Comparison of ENCODE assay signal across 13 cellular contexts in genomic region chr20:34604980-34605788, GRCh38. TPM values are rescaled to one million over a fixed set of nuclear protein-coding genes. Genes with fewer than 3 reads are reported as not detected.
DNase-seq lines count a peak whose midpoint lies in the region; ATAC-seq, FAIRE-seq and TF ChIP-seq lines count a peak whose summit lies in the region.
"Had no signal": no experiment of that assay in that cellular context is flagged by ENCODE, and none has a peak within 500 bp of the region (broad histone marks: within the 10 kb centered on the region; RNA-seq: fewer than 3 reads in every experiment).

No MANE protein-coding gene starts in this region.

- ATAC-seq in pancreas, result peak in 3 of 4 donors; percentile 40 to 51 (median 41)
- no peak for ATAC-seq in effector memory CD8-positive, alpha-beta T cell (replicated peaks)
- ATAC-seq: body of pancreas, left lobe of liver had no signal

- H3K9me3 ChIP-seq in pancreas, result no peaks in the 10 kb centered on the region
- H3K9me3 ChIP-seq: body of pancreas had no signal

- peaks cover 0 to 2% of the 10 kb centered on the region in 2 donors for H3K4me1 Mint-ChIP-seq in effector memory CD8-positive, alpha-beta T cell (ENCODE audit: low read depth in 2 of 2)

- H3K36me3 Mint-ChIP-seq in effector memory CD8-positive, alpha-beta T cell (ENCODE audit: insufficient read depth), result peaks cover 5% of the 10 kb centered on the region

- no peak overlapping the region for H3K4me3 Mint-ChIP-seq in effector memory CD8-positive, alpha-beta T cell

- H3K27me3 Mint-ChIP-seq in effector memory CD8-positive, alpha-beta T cell, result no peaks in the 10 kb centered on the region

- no peaks in the 10 kb centered on the region for H3K9me3 Mint-ChIP-seq in effector memory CD8-positive, alpha-beta T cell

- H3K36me3 ChIP-seq in pancreas, result no peaks in the 10 kb centered on the region

- H3K4me3 ChIP-seq in fibroblast of mammary gland (ENCODE audit: control insufficient read depth, low read depth, low read length), result no peak overlapping the region
- no peak overlapping the region for H3K4me3 ChIP-seq in pancreas
- H3K4me3 ChIP-seq: body of pancreas had no signal

- peak overlapping the region in 2 of 4 donors; percentile 9 to 28 for H3K27ac ChIP-seq in pancreas
- H3K27ac ChIP-seq: body of pancreas, WERI-Rb-1 had no signal

- no peaks in the 10 kb centered on the region for H3K27me3 ChIP-seq in pancreas
- H3K27me3 ChIP-seq: body of pancreas had no signal

- FAIRE-seq in pancreas (lab: Jason Lieb, UNC), result no peak

- WGBS in pancreas, 2 donors, result 53 to 62% methylated on average over 8 of the region's 8 CpGs

- peaks cover 0 to 10% (median 0%) of the 10 kb centered on the region in 3 donors for H3K4me1 ChIP-seq in pancreas

- no peak overlapping the region for H3K27ac Mint-ChIP-seq in effector memory CD8-positive, alpha-beta T cell

- TF ChIP-seq CTCF in fibroblast of mammary gland (conservative IDR thresholded peaks at IDR 0.05; ENCODE audit: control insufficient read depth, insufficient read depth, low read depth, low read length) (no peak), pancreas (IDR thresholded peaks at IDR 0.05) (no peak)

- intact Hi-C loops in pancreas (cut with DNase I), result no loop called here

- DNase-seq in DMS 273 treated with DMSO at 0.1 percent for 48 hours (lab: John Stamatoyannopoulos, UW) (peak; percentile 62), NCI-H446 treated with DMSO at 0.1 percent for 48 hours (lab: John Stamatoyannopoulos, UW) (peak; percentile 17), fibroblast of mammary gland (ENCODE audit: low read depth) (peak; percentile 88), pancreas (no peak), NCI-H187 (lab: John Stamatoyannopoulos, UW) (no peak), T-helper 1 cell (no peak)
- no peak for DNase-seq in activated CD4-positive, CD25-positive, alpha-beta regulatory T cell (lab: John Stamatoyannopoulos, UW)
- no peak for DNase-seq in effector memory CD8-positive, alpha-beta T cell
- DNase-seq: activated T-cell treated with anti-CD3 and anti-CD28 coated beads, Interleukin-2, amount 50 U/mL, for 1 hour; foreskin melanocyte; WERI-Rb-1 had no signal

RNA-seq across cellular contexts. Expression of gene MAP1LC3A, which starts 46.7 kb away (rescaled TPM):
- 10 to 100 TPM in 5 of 6 donors, 1 to 10 TPM in 1; 9.4 to 19.7 (median 12.3) TPM for total RNA-seq in pancreas
- 10 to 100 TPM; 57.6 to 94.2 TPM for polyA plus RNA-seq in pancreas

Comparison
In these comparisons a context has a peak if more than half of its experiments do, and no peak if none do; other contexts are left out.
1. DNase-seq: peak in DMS 273 treated with DMSO at 0.1 percent for 48 hours (single experiment), NCI-H446 treated with DMSO at 0.1 percent for 48 hours (single experiment) and fibroblast of mammary gland (single experiment); none in pancreas (0 of 6), NCI-H187 (0 of 2), T-helper 1 cell (0 of 5), activated CD4-positive, CD25-positive, alpha-beta regulatory T cell (0 of 4) and effector memory CD8-positive, alpha-beta T cell (0 of 3).